Comparison of ENCODE assay signal across 8 cellular contexts in the genomic region with DNA sequence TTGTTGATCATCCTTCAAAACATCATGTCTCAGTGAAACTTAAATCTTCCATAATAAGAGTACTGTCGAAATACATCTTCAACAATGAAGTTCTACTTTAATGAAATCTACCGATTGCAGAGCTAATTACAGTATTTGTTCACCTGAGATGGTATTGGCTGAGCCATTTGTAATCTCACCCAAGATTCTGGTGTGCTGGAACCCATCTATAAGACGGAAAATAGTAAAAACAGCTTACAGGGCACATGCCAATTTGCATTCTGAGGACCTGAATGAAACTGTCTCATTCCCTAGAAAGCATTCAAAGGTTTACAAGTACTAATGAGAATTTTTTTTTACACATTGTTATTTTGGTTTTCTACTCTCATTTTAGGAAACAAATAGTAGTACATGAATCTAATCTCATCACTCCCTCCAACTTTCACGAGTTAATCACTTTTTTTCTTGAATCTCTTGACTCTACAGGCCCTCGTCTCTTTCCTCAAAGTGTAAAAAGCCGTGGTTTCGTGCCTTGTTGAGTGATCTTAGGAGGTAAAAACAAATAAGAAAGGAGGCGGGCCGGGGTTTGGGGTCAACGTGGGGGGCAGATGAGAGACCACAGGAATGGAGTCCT. TPM values are rescaled to one million over a fixed set of nuclear protein-coding genes. Genes with fewer than 3 reads are reported as not detected.
A peak's percentile ranks its signal among the peaks of the same experiment; 100 is the strongest.
DNase-seq lines count a peak whose midpoint lies in the region; ATAC-seq, FAIRE-seq and TF ChIP-seq lines count a peak whose summit lies in the region.

No MANE protein-coding gene starts in this region.

- TF ChIP-seq RAD21 in HCT116 (IDR thresholded peaks at IDR 0.05; ENCODE audit: low read depth) = no peak

- H3K4me3 ChIP-seq in HCT116 (replicated peaks in 1 of 2; ENCODE audit: low read depth in 1 of 2, low read length in 2 of 2) (peak overlapping the region; percentile 75 to 88), skeletal muscle satellite cell (ENCODE audit: low read length) (peak overlapping the region; percentile 85)

- H3K36me3 ChIP-seq in HCT116 (ENCODE audit: control insufficient read depth in 1 of 2, insufficient read depth in 2 of 2, low read length in 2 of 2) (peaks cover 7 to 11% of the 10 kb centered on the region in 2 experiments; a peak in 3 of 4 replicates), skeletal muscle satellite cell (ENCODE audit: insufficient read depth, low read length) (peaks cover 15% of the 10 kb centered on the region)

- H4K20me1 ChIP-seq in HCT116 (ENCODE audit: insufficient read depth) = no peaks in the 10 kb centered on the region

- no peaks in the 10 kb centered on the region for H3K9me3 ChIP-seq in HCT116 (ENCODE audit: control insufficient read depth in 1 of 2, insufficient read depth in 1 of 2, low read depth in 1 of 2, low read length in 2 of 2)
- H3K9me3 ChIP-seq in skeletal muscle satellite cell (replicated peaks; ENCODE audit: low read length) = no peaks in the 10 kb centered on the region

- POLR2A ChIA-PET in HCT116 (lab: Charles Lee) = no interaction called here

- no peaks in the 10 kb centered on the region for H3K9me2 ChIP-seq in HCT116 (ENCODE audit: insufficient read depth)

- H3K79me2 ChIP-seq in HCT116 (ENCODE audit: insufficient read depth, low read length) = peaks cover 21% of the 10 kb centered on the region; the same call in 1 of the 2 replicates

- CTCF ChIA-PET in HCT116 (lab: Charles Lee) = no interaction called here

- H2AFZ ChIP-seq in HCT116 (ENCODE audit: low read depth, low read length, poor library complexity, severe bottlenecking) = no peak overlapping the region

- H3K4me1 ChIP-seq in HCT116 (ENCODE audit: control insufficient read depth in 1 of 2, insufficient read depth in 2 of 2, low read length in 2 of 2) (peaks cover 5 to 29% of the 10 kb centered on the region in 2 experiments; a peak in 3 of 4 replicates), skeletal muscle satellite cell (ENCODE audit: control insufficient read depth, insufficient read depth, low read length) (peaks cover 37% of the 10 kb centered on the region)

- ATAC-seq in HCT116 = no peak
- no peak for ATAC-seq in HG03108 (IDR thresholded peaks at IDR 0.05; ENCODE audit: unreplicated experiment)
- no peak for ATAC-seq in GM21390 (IDR thresholded peaks at IDR 0.05; ENCODE audit: unreplicated experiment)
- no peak for ATAC-seq in HG03342 (IDR thresholded peaks at IDR 0.05; ENCODE audit: unreplicated experiment)

- TSS peak; percentile 55 for BruUV-seq in HCT116 (replicated peaks; lab: Mats Ljungman, UMichigan)

- H3K4me2 ChIP-seq in HCT116 (ENCODE audit: low read length) (peak overlapping the region; percentile 81), skeletal muscle satellite cell (ENCODE audit: low read length) (peak overlapping the region; percentile 88)

- RAD21 ChIA-PET in HCT116 (lab: Charles Lee; ENCODE audit: low non-redundant PET in 1 of 2, low total read pairs in 2 of 2, uncharacterized antibody in 2 of 2, unreplicated experiment in 2 of 2) = no interaction called here

- TF ChIP-seq CTCF in D721Med (IDR thresholded peaks at IDR 0.05; ENCODE audit: insufficient read depth, missing control alignments) (no peak), HCT116 (IDR thresholded peaks at IDR 0.05 in 2 of 3, conservative IDR thresholded peaks at IDR 0.05 in 1 of 3; ENCODE audit: borderline replicate concordance in 1 of 3, insufficient read depth in 1 of 3, low read depth in 2 of 3, low read length in 2 of 3) (no peak), VCaP (conservative IDR thresholded peaks at IDR 0.05) (no peak)

- H3K27ac ChIP-seq in HCT116 (ENCODE audit: low read depth, low read length) (no peak overlapping the region), VCaP (peak overlapping the region; percentile 71; the same call in 1 of the 2 replicates)

- H3K9ac ChIP-seq in HCT116 (ENCODE audit: low read length) (peak overlapping the region; percentile 74), skeletal muscle satellite cell (ENCODE audit: low read depth, low read length) (peak overlapping the region; percentile 79)

- intact Hi-C loops in HCT116 (cut with micrococcal nuclease) = no loop called here

- no peaks in the 10 kb centered on the region for H3K27me3 ChIP-seq in HCT116 (ENCODE audit: insufficient read depth, low read length)
- no peaks in the 10 kb centered on the region for H3K27me3 ChIP-seq in skeletal muscle satellite cell (ENCODE audit: control insufficient read depth, insufficient read depth, low read length)

- peak; percentile 46 for FAIRE-seq in D721Med (lab: Jason Lieb, UNC)

- DNase-seq in D721Med (ENCODE audit: insufficient read length, low spot score) (no peak), HCT116 (ENCODE audit: low read depth, low spot score) (no peak), globus pallidus (ENCODE audit: low spot score) (peak; percentile 16)

- no peak for TF ChIP-seq POLR2A in HCT116 (IDR thresholded peaks at IDR 0.05; ENCODE audit: borderline replicate concordance, extremely low read depth, insufficient read depth, insufficient read length)

TF ChIP-seq in HCT116, 20 proteins besides CTCF, POLR2A, EP300 and RAD21:
- TF ChIP-seq SRF (IDR thresholded peaks at IDR 0.05; ENCODE audit: low read depth) (0 out of 2 replicates have a peak, but pooled peaks have one; percentile 9), EZH2phosphoT487 (IDR thresholded peaks at IDR 0.05; ENCODE audit: borderline replicate concordance) (no peak), ZNF274 (IDR thresholded peaks at IDR 0.05; ENCODE audit: low read depth, low read length) (no peak), ZBTB33 (IDR thresholded peaks at IDR 0.05; ENCODE audit: extremely low read depth, insufficient replicate concordance, low read length) (no peak)

RNA-seq across cellular contexts. Expression of gene CHML, which starts 1.0 kb away (rescaled TPM):
- total RNA-seq in HCT116 (2021; ENCODE audit: unreplicated experiment) = 9.7 TPM
- polyA plus RNA-seq in HCT116 (2012) = 2.5 and 3.0 TPM in 2 replicates
- total RNA-seq in skeletal muscle satellite cell (2012; rRNA removed) = 21.8 and 29.9 TPM in 2 replicates

RNA-seq across cellular contexts. Expression of gene OPN3, which starts 1.0 kb away (rescaled TPM):
- 6.1 TPM for total RNA-seq in HCT116 (2021; ENCODE audit: unreplicated experiment)
- 1.5 and 2.4 TPM in 2 replicates for polyA plus RNA-seq in HCT116 (2012)
- 25.8 and 33.5 TPM in 2 replicates for total RNA-seq in skeletal muscle satellite cell (2012; rRNA removed)

RNA-seq across cellular contexts. Expression of gene WDR64, which starts 12.9 kb away (rescaled TPM):
- total RNA-seq in HCT116 (2021; ENCODE audit: unreplicated experiment) = not detected
- polyA plus RNA-seq in HCT116 (2012) = not detected in 2 replicates
- total RNA-seq in skeletal muscle satellite cell (2012; rRNA removed) = not detected in 2 replicates
